Comparison of ENCODE assay signal across 8 cellular contexts in genomic region chr11:110431212-110432073, GRCh38. TPM values are rescaled to one million over a fixed set of nuclear protein-coding genes. Genes with fewer than 3 reads are reported as not detected.
DNase-seq lines count a peak whose midpoint lies in the region; ATAC-seq and TF ChIP-seq lines count a peak whose summit lies in the region.

No MANE protein-coding gene starts in this region.

- H3K27me3 ChIP-seq in Peyer's patch = no peaks in the 10 kb centered on the region
- H3K27me3 ChIP-seq in endodermal cell (ENCODE audit: control insufficient read depth, insufficient read depth, low read length, poor library complexity, severe bottlenecking) = no peaks in the 10 kb centered on the region

- H3K4me1 ChIP-seq in Peyer's patch = peaks cover 0 to 39% (median 9%) of the 10 kb centered on the region in 4 donors
- peaks cover 8% of the 10 kb centered on the region for H3K4me1 ChIP-seq in endodermal cell (ENCODE audit: control insufficient read depth, insufficient read depth, low read length)

- H3K9me3 ChIP-seq in Peyer's patch = no peaks in the 10 kb centered on the region
- no peaks in the 10 kb centered on the region for H3K9me3 ChIP-seq in endodermal cell (ENCODE audit: control insufficient read depth, low read length)

- H3K9me3 Mint-ChIP-seq in activated naive CD4-positive, alpha-beta T cell treated with anti-CD3 and anti-CD28 coated beads, Interleukin-2, amount 50 U/mL, for 24 hours = no peaks in the 10 kb centered on the region
- no peaks in the 10 kb centered on the region for H3K9me3 Mint-ChIP-seq in endodermal cell

- peaks cover 58% of the 10 kb centered on the region for H3K4me1 Mint-ChIP-seq in activated naive CD4-positive, alpha-beta T cell treated with anti-CD3 and anti-CD28 coated beads, Interleukin-2, amount 50 U/mL, for 24 hours
- H3K4me1 Mint-ChIP-seq in endodermal cell = peaks cover 18% of the 10 kb centered on the region

- TF ChIP-seq POLR2A in Peyer's patch (IDR thresholded peaks at IDR 0.05) = no peak

- H3K9ac ChIP-seq in endodermal cell (ENCODE audit: extremely low read depth, low read length, poor library complexity, severe bottlenecking) = no peak overlapping the region

- peak overlapping the region; percentile 98 for H3K4me3 Mint-ChIP-seq in activated naive CD4-positive, alpha-beta T cell treated with anti-CD3 and anti-CD28 coated beads, Interleukin-2, amount 50 U/mL, for 24 hours
- peak overlapping the region; percentile 97 for H3K4me3 Mint-ChIP-seq in endodermal cell

- H3K36me3 ChIP-seq in Peyer's patch (no peaks in the 10 kb centered on the region), endodermal cell (ENCODE audit: control insufficient read depth, insufficient read depth, low read length) (no peaks in the 10 kb centered on the region)

- TF ChIP-seq CTCF in Peyer's patch (IDR thresholded peaks at IDR 0.05) = no peak
- TF ChIP-seq CTCF in endodermal cell (conservative IDR thresholded peaks at IDR 0.05) = no peak

- peak overlapping the region; percentile 40 to 98 (median 94) for H3K27ac ChIP-seq in Peyer's patch
- H3K27ac ChIP-seq in endodermal cell (ENCODE audit: low read depth, low read length) = no peak overlapping the region

- peak overlapping the region; percentile 97 for H3K27ac Mint-ChIP-seq in activated naive CD4-positive, alpha-beta T cell treated with anti-CD3 and anti-CD28 coated beads, Interleukin-2, amount 50 U/mL, for 24 hours
- H3K27ac Mint-ChIP-seq in endodermal cell = peak overlapping the region; percentile 96

- ATAC-seq in HG02642 (IDR thresholded peaks at IDR 0.05; ENCODE audit: poor library complexity, unreplicated experiment) = no peak

- no peaks in the 10 kb centered on the region for H3K36me3 Mint-ChIP-seq in activated naive CD4-positive, alpha-beta T cell treated with anti-CD3 and anti-CD28 coated beads, Interleukin-2, amount 50 U/mL, for 24 hours
- H3K36me3 Mint-ChIP-seq in endodermal cell (ENCODE audit: low read depth) = peaks cover 3% of the 10 kb centered on the region

- H3K4me3 ChIP-seq in Peyer's patch (peak overlapping the region; percentile 87 to 96 (median 90)), endodermal cell (ENCODE audit: low read length) (peak overlapping the region; percentile 98)

- 79 to 85% methylated on average over 4 to 9 of the region's 10 CpGs for WGBS in endodermal cell (ENCODE audit: insufficient coverage in 1 of 2, insufficient read length in 1 of 2), 2 experiments

- DNase-seq in activated naive CD4-positive, alpha-beta T cell (lab: John Stamatoyannopoulos, UW) = no peak
- DNase-seq in Peyer's patch = no peak
- DNase-seq in endodermal cell = no peak
- peak; percentile 46 for DNase-seq in pons (ENCODE audit: low spot score)
- no peak for DNase-seq in NCI-H446 (lab: John Stamatoyannopoulos, UW)
- no peak for DNase-seq in foreskin melanocyte

- no peaks in the 10 kb centered on the region for H3K27me3 Mint-ChIP-seq in activated naive CD4-positive, alpha-beta T cell treated with anti-CD3 and anti-CD28 coated beads, Interleukin-2, amount 50 U/mL, for 24 hours
- peaks cover 3% of the 10 kb centered on the region for H3K27me3 Mint-ChIP-seq in endodermal cell (ENCODE audit: insufficient read depth)

RNA-seq across cellular contexts. Expression of gene FDX1, which starts 1.7 kb away (rescaled TPM):
- total RNA-seq in Peyer's patch (10 to 100 TPM; 14.0 to 25.0 (median 15.5) TPM), endodermal cell (10 to 100 TPM; 11.8 to 12.1 TPM)
- polyA plus RNA-seq in endodermal cell (2013, experiment 1 of 2) = 9.9 TPM
- polyA plus RNA-seq in endodermal cell (2013, experiment 2 of 2) = 10.6 TPM
